1 cellular context compared by ENCODE assay signal in genomic region chr19:2426661-2427322, GRCh38.
TF ChIP-seq lines count a peak whose summit lies in the region.

No MANE protein-coding gene starts in this region.

TF ChIP-seq in K562, 482 proteins besides CTCF, POLR2A, EP300 and RAD21 (continued from another document and continues in another):
- TF ChIP-seq GTF3C2 (IDR thresholded peaks at IDR 0.05; ENCODE audit: borderline replicate concordance, extremely low read depth, insufficient read length) = no peak
- no peak for TF ChIP-seq ZNF75A (CRISPR knock-in tag; IDR thresholded peaks at IDR 0.05)
- TF ChIP-seq TFAM (CRISPR knock-in tag; conservative IDR thresholded peaks at IDR 0.05) = no peak
- no peak for TF ChIP-seq XRCC3 (IDR thresholded peaks at IDR 0.05)
- TF ChIP-seq ETS1 (conservative IDR thresholded peaks at IDR 0.05; ENCODE audit: control insufficient read depth, low read depth, low read length) = peak; percentile 36
- TF ChIP-seq MECOM (CRISPR knock-in tag; IDR thresholded peaks at IDR 0.05) = no peak
- no peak for TF ChIP-seq MITF (IDR thresholded peaks at IDR 0.05)
- TF ChIP-seq ZNF696 (CRISPR knock-in tag; conservative IDR thresholded peaks at IDR 0.05) = no peak
- TF ChIP-seq, protein P1, sequence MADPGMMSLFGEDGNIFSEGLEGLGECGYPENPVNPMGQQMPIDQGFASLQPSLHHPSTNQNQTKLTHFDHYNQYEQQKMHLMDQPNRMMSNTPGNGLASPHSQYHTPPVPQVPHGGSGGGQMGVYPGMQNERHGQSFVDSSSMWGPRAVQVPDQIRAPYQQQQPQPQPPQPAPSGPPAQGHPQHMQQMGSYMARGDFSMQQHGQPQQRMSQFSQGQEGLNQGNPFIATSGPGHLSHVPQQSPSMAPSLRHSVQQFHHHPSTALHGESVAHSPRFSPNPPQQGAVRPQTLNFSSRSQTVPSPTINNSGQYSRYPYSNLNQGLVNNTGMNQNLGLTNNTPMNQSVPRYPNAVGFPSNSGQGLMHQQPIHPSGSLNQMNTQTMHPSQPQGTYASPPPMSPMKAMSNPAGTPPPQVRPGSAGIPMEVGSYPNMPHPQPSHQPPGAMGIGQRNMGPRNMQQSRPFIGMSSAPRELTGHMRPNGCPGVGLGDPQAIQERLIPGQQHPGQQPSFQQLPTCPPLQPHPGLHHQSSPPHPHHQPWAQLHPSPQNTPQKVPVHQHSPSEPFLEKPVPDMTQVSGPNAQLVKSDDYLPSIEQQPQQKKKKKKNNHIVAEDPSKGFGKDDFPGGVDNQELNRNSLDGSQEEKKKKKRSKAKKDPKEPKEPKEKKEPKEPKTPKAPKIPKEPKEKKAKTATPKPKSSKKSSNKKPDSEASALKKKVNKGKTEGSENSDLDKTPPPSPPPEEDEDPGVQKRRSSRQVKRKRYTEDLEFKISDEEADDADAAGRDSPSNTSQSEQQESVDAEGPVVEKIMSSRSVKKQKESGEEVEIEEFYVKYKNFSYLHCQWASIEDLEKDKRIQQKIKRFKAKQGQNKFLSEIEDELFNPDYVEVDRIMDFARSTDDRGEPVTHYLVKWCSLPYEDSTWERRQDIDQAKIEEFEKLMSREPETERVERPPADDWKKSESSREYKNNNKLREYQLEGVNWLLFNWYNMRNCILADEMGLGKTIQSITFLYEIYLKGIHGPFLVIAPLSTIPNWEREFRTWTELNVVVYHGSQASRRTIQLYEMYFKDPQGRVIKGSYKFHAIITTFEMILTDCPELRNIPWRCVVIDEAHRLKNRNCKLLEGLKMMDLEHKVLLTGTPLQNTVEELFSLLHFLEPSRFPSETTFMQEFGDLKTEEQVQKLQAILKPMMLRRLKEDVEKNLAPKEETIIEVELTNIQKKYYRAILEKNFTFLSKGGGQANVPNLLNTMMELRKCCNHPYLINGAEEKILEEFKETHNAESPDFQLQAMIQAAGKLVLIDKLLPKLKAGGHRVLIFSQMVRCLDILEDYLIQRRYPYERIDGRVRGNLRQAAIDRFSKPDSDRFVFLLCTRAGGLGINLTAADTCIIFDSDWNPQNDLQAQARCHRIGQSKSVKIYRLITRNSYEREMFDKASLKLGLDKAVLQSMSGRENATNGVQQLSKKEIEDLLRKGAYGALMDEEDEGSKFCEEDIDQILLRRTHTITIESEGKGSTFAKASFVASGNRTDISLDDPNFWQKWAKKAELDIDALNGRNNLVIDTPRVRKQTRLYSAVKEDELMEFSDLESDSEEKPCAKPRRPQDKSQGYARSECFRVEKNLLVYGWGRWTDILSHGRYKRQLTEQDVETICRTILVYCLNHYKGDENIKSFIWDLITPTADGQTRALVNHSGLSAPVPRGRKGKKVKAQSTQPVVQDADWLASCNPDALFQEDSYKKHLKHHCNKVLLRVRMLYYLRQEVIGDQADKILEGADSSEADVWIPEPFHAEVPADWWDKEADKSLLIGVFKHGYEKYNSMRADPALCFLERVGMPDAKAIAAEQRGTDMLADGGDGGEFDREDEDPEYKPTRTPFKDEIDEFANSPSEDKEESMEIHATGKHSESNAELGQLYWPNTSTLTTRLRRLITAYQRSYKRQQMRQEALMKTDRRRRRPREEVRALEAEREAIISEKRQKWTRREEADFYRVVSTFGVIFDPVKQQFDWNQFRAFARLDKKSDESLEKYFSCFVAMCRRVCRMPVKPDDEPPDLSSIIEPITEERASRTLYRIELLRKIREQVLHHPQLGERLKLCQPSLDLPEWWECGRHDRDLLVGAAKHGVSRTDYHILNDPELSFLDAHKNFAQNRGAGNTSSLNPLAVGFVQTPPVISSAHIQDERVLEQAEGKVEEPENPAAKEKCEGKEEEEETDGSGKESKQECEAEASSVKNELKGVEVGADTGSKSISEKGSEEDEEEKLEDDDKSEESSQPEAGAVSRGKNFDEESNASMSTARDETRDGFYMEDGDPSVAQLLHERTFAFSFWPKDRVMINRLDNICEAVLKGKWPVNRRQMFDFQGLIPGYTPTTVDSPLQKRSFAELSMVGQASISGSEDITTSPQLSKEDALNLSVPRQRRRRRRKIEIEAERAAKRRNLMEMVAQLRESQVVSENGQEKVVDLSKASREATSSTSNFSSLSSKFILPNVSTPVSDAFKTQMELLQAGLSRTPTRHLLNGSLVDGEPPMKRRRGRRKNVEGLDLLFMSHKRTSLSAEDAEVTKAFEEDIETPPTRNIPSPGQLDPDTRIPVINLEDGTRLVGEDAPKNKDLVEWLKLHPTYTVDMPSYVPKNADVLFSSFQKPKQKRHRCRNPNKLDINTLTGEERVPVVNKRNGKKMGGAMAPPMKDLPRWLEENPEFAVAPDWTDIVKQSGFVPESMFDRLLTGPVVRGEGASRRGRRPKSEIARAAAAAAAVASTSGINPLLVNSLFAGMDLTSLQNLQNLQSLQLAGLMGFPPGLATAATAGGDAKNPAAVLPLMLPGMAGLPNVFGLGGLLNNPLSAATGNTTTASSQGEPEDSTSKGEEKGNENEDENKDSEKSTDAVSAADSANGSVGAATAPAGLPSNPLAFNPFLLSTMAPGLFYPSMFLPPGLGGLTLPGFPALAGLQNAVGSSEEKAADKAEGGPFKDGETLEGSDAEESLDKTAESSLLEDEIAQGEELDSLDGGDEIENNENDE (IDR thresholded peaks at IDR 0.05; ENCODE audit: low read depth, low read length) = no peak
- TF ChIP-seq SNAPC5 (CRISPR knock-in tag; IDR thresholded peaks at IDR 0.05) = no peak
- 0 out of 2 replicates have a peak, but pooled peaks have one; percentile 46 for TF ChIP-seq RUNX1 (IDR thresholded peaks at IDR 0.05; ENCODE audit: low read depth)
- TF ChIP-seq, protein P2, sequence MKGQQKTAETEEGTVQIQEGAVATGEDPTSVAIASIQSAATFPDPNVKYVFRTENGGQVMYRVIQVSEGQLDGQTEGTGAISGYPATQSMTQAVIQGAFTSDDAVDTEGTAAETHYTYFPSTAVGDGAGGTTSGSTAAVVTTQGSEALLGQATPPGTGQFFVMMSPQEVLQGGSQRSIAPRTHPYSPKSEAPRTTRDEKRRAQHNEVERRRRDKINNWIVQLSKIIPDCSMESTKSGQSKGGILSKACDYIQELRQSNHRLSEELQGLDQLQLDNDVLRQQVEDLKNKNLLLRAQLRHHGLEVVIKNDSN (CRISPR knock-in tag; IDR thresholded peaks at IDR 0.05) = peak; percentile 70
- TF ChIP-seq DNMT1 (IDR thresholded peaks at IDR 0.05) = no peak
- TF ChIP-seq TBP (optimal IDR thresholded peaks at IDR 0.05; ENCODE audit: low read depth, low read length) = no peak
- TF ChIP-seq ZNF586 (CRISPR knock-in tag; conservative IDR thresholded peaks at IDR 0.05) = no peak
- no peak for TF ChIP-seq SAFB2 (IDR thresholded peaks at IDR 0.05; ENCODE audit: borderline replicate concordance, low read depth, low read length, severe bottlenecking)
- no peak for TF ChIP-seq RFX1 (IDR thresholded peaks at IDR 0.05)
- TF ChIP-seq ZSCAN32 (CRISPR knock-in tag; IDR thresholded peaks at IDR 0.05) = no peak
- TF ChIP-seq FOSL1 (tag; conservative IDR thresholded peaks at IDR 0.05) = no peak
- no peak for TF ChIP-seq ZNF324 (CRISPR knock-in tag; IDR thresholded peaks at IDR 0.05)
- TF ChIP-seq PML (IDR thresholded peaks at IDR 0.05; ENCODE audit: low read length) = no peak
- TF ChIP-seq SIN3A (IDR thresholded peaks at IDR 0.05; ENCODE audit: borderline replicate concordance in 2 of 2, control insufficient read depth in 1 of 2, low read depth in 2 of 2, low read length in 2 of 2) = peak in 1 of 2 experiments; percentile 91; a peak in 1 of 4 replicates
- TF ChIP-seq EHMT2 (IDR thresholded peaks at IDR 0.05) = no peak
- TF ChIP-seq RBM14 (IDR thresholded peaks at IDR 0.05; ENCODE audit: borderline replicate concordance, insufficient read depth, low read depth, low read length) = no peak
- TF ChIP-seq GATAD2B (IDR thresholded peaks at IDR 0.05; ENCODE audit: borderline replicate concordance) = no peak
- TF ChIP-seq ZNF830 (CRISPR knock-in tag; IDR thresholded peaks at IDR 0.05) = peak; percentile 60; the same call in 1 of the 2 replicates
- TF ChIP-seq TBL1XR1 (IDR thresholded peaks at IDR 0.05; ENCODE audit: low read length in 2 of 2) = no peak
- TF ChIP-seq HNRNPUL1 (IDR thresholded peaks at IDR 0.05; ENCODE audit: low read length) = no peak
- no peak for TF ChIP-seq BRD9 (IDR thresholded peaks at IDR 0.05; ENCODE audit: low read depth, partially characterized antibody)
- TF ChIP-seq BCL6 (CRISPR knock-in tag; IDR thresholded peaks at IDR 0.05) = no peak
- TF ChIP-seq SNRNP70 (optimal IDR thresholded peaks at IDR 0.05; ENCODE audit: low read depth, low read length) = no peak
- no peak; the same call in 1 of the 2 replicates for TF ChIP-seq RNF2 (IDR thresholded peaks at IDR 0.05)
- no peak for TF ChIP-seq ZNF239 (CRISPR knock-in tag; IDR thresholded peaks at IDR 0.05)
- no peak for TF ChIP-seq SREBF1 (IDR thresholded peaks at IDR 0.05; ENCODE audit: borderline replicate concordance, low read depth, low read length)
- no peak for TF ChIP-seq SP2 (IDR thresholded peaks at IDR 0.05; ENCODE audit: extremely low read depth, low read depth, low read length, poor library complexity, severe bottlenecking)
- TF ChIP-seq HNRNPLL (IDR thresholded peaks at IDR 0.05; ENCODE audit: low read depth, low read length, poor library complexity, severe bottlenecking) = no peak
- peak; percentile 34 for TF ChIP-seq MXD1 (CRISPR knock-in tag; IDR thresholded peaks at IDR 0.05; ENCODE audit: borderline replicate concordance, poor library complexity, severe bottlenecking)
- TF ChIP-seq GABPB1 (CRISPR knock-in tag; IDR thresholded peaks at IDR 0.05) = no peak
- no peak for TF ChIP-seq ATF1 (CRISPR knock-in tag; IDR thresholded peaks at IDR 0.05)
- no peak for TF ChIP-seq ATF1 (tag; IDR thresholded peaks at IDR 0.05)
- TF ChIP-seq, protein P3, sequence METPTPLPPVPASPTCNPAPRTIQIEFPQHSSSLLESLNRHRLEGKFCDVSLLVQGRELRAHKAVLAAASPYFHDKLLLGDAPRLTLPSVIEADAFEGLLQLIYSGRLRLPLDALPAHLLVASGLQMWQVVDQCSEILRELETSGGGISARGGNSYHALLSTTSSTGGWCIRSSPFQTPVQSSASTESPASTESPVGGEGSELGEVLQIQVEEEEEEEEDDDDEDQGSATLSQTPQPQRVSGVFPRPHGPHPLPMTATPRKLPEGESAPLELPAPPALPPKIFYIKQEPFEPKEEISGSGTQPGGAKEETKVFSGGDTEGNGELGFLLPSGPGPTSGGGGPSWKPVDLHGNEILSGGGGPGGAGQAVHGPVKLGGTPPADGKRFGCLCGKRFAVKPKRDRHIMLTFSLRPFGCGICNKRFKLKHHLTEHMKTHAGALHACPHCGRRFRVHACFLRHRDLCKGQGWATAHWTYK (CRISPR knock-in tag; IDR thresholded peaks at IDR 0.05) = no peak
- TF ChIP-seq HEY1 (CRISPR knock-in tag; IDR thresholded peaks at IDR 0.05; ENCODE audit: borderline replicate concordance) = no peak
- no peak for TF ChIP-seq NCOA2 (IDR thresholded peaks at IDR 0.05; ENCODE audit: partially characterized antibody in 2 of 2)
- no peak for TF ChIP-seq KLF10 (CRISPR knock-in tag; IDR thresholded peaks at IDR 0.05)
- TF ChIP-seq HNRNPH1 (optimal IDR thresholded peaks at IDR 0.05; ENCODE audit: low read depth, low read length) = no peak
